Comparison of ENCODE assay signal across 2 cellular contexts in the genomic region with DNA sequence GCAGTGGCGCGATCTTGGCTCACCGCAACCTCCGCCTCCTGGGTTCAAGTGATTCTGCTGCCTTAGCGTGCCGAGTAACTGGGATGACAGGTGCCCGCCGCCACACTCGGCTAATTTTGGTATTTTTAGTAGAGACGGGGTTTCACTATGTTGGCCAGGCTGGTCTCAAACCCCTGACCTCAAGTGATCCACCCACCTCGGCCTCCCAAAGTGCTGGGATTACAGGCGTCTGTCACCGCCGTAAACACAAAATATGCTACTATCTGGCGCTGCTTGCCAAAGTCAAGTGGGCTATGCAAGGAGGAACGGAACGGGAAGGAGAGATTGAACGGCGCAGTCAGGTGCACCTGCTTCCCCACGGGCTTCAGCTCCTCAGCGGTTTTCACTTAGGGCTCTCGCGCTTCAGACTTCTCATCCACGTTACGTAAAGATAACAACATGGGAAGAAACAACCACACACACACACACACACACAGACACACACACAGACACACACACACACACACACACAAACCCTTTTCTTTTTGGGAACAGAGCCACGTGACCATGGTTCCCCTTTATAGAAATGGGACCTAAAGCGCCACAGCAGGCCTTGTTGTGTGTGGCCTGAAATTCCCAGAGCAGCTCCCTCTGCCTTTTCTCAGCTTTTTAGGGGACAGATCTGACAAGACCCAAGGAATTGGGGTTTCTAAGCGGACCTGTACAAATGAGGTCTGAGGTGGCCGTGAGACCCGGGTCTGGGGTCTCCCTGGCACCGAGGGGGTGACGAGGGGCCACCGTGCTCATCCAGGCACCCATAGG.
TF ChIP-seq lines count a peak whose summit lies in the region.

No MANE protein-coding gene starts in this region.

TF ChIP-seq in SK-N-SH treated with all-trans-retinoic acid at 6 μM for 48 hours, 23 proteins besides CTCF, POLR2A, EP300 and RAD21 (continued from another document):
- TF ChIP-seq, protein P1, sequence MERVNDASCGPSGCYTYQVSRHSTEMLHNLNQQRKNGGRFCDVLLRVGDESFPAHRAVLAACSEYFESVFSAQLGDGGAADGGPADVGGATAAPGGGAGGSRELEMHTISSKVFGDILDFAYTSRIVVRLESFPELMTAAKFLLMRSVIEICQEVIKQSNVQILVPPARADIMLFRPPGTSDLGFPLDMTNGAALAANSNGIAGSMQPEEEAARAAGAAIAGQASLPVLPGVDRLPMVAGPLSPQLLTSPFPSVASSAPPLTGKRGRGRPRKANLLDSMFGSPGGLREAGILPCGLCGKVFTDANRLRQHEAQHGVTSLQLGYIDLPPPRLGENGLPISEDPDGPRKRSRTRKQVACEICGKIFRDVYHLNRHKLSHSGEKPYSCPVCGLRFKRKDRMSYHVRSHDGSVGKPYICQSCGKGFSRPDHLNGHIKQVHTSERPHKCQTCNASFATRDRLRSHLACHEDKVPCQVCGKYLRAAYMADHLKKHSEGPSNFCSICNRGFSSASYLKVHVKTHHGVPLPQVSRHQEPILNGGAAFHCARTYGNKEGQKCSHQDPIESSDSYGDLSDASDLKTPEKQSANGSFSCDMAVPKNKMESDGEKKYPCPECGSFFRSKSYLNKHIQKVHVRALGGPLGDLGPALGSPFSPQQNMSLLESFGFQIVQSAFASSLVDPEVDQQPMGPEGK (CRISPR knock-in tag; IDR thresholded peaks at IDR 0.05; ENCODE audit: borderline replicate concordance) = no peak
- TF ChIP-seq CREB5 (CRISPR knock-in tag; IDR thresholded peaks at IDR 0.05; ENCODE audit: low read depth) = no peak
- no peak for TF ChIP-seq ZNF70 (CRISPR knock-in tag; IDR thresholded peaks at IDR 0.05)
- TF ChIP-seq RARB (CRISPR knock-in tag; IDR thresholded peaks at IDR 0.05) = no peak
- no peak for TF ChIP-seq TSHZ2 (CRISPR knock-in tag; IDR thresholded peaks at IDR 0.05)
- no peak for TF ChIP-seq POU6F1 (CRISPR knock-in tag; IDR thresholded peaks at IDR 0.05; ENCODE audit: borderline replicate concordance, low read depth)
TF ChIP-seq in SK-N-SH treated with all-trans-retinoic acid at 6 μM for 48 hours: peak in this region for 0.

TF ChIP-seq in WTC11, 78 proteins besides CTCF, POLR2A, EP300 and RAD21 (continued from another document):
- TF ChIP-seq, protein P2, sequence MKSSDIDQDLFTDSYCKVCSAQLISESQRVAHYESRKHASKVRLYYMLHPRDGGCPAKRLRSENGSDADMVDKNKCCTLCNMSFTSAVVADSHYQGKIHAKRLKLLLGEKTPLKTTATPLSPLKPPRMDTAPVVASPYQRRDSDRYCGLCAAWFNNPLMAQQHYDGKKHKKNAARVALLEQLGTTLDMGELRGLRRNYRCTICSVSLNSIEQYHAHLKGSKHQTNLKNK (CRISPR knock-in tag; IDR thresholded peaks at IDR 0.05) = no peak
- TF ChIP-seq MXD4 (CRISPR knock-in tag; IDR thresholded peaks at IDR 0.05; ENCODE audit: borderline replicate concordance) = no peak
- no peak for TF ChIP-seq RORB (CRISPR knock-in tag; IDR thresholded peaks at IDR 0.05)
- TF ChIP-seq RELA (CRISPR knock-in tag; IDR thresholded peaks at IDR 0.05; ENCODE audit: borderline replicate concordance) = no peak
- no peak for TF ChIP-seq FOXP4 (CRISPR knock-in tag; IDR thresholded peaks at IDR 0.05)
- no peak for TF ChIP-seq ATF6 (CRISPR knock-in tag; IDR thresholded peaks at IDR 0.05)
- TF ChIP-seq ESRRA (CRISPR knock-in tag; IDR thresholded peaks at IDR 0.05; ENCODE audit: borderline replicate concordance) = no peak
- TF ChIP-seq KAT7 (CRISPR knock-in tag; IDR thresholded peaks at IDR 0.05; ENCODE audit: borderline replicate concordance) = no peak
- TF ChIP-seq NR2C2 (CRISPR knock-in tag; IDR thresholded peaks at IDR 0.05) = no peak
TF ChIP-seq in WTC11: peak in this region for 0.
